Comparison of ENCODE assay signal across 11 cellular contexts in genomic region chr1:209405183-209405823, GRCh38.
A peak's percentile ranks its signal among the peaks of the same experiment; 100 is the strongest.
DNase-seq lines count a peak whose midpoint lies in the region; ATAC-seq and TF ChIP-seq lines count a peak whose summit lies in the region.
"Had no signal": no experiment of that assay in that cellular context is flagged by ENCODE, and none has a peak within 500 bp of the region (broad histone marks: within the 10 kb centered on the region; RNA-seq: fewer than 3 reads in every experiment).

No MANE protein-coding gene starts in this region.

- H3K9me3 ChIP-seq in HEK293 (ENCODE audit: control insufficient read depth, insufficient read depth, low read depth, low read length) (no peaks in the 10 kb centered on the region), SJSA1 (replicated peaks) (no peaks in the 10 kb centered on the region)

- CTCF ChIA-PET in HEK293 (lab: Yijun Ruan, JAX), result interaction anchor here (0.7 to 2.0 kb wide), 4 partner anchors 22 to 156 kb away, joined by 3 to 5 read pairs (median 4); no protein-coding TSS in a partner anchor

- no peak overlapping the region for H3K27ac ChIP-seq in HEK293 (ENCODE audit: extremely low read depth, low read depth, low read length)
- H3K27ac ChIP-seq in SJSA1, result peak overlapping the region; percentile 45

- no peaks in the 10 kb centered on the region for H3K27me3 ChIP-seq in SJSA1 (replicated peaks)

- H3K4me3 ChIP-seq in HEK293 (ENCODE audit: low read depth, low read length) (no peak overlapping the region; the same call in 1 of the 2 replicates), SJSA1 (no peak overlapping the region), skeletal muscle cell (ENCODE audit: low read depth, low read length) (no peak overlapping the region)

- H3K27me3 Mint-ChIP-seq in chondrocyte (ENCODE audit: low read depth), result no peaks in the 10 kb centered on the region

- peak in 1 of 2 experiments; percentile 24 for DNase-seq in SJSA1 (ENCODE audit: low read depth in 1 of 2, low spot score in 2 of 2)
- peak; percentile 10 for DNase-seq in fibroblast of gingiva (ENCODE audit: low read depth)
- peak; percentile 40 for DNase-seq in skeletal muscle cell (ENCODE audit: low read depth)
- DNase-seq in GM13977 (ENCODE audit: low spot score), result no peak
- no peak for DNase-seq in DMS53 (lab: John Stamatoyannopoulos, UW)
- no peak for DNase-seq in chondrocyte (ENCODE audit: low spot score)
- DNase-seq: NCI-H1092, NCI-H774 had no signal

- ATAC-seq in HG02884 (IDR thresholded peaks at IDR 0.05; ENCODE audit: unreplicated experiment), result no peak

- in situ Hi-C loops in GM13977 (cut with MboI; ENCODE audit: low pct_unique_long_range_greater_than_20kb, low sequenced_read_pairs, unreplicated experiment), result no loop called here

- H3K36me3 ChIP-seq in HEK293 (ENCODE audit: control insufficient read depth in 2 of 2, insufficient read depth in 1 of 2, low read length in 2 of 2), result no peaks in the 10 kb centered on the region
- H3K36me3 ChIP-seq in SJSA1, result no peaks in the 10 kb centered on the region

- H3K36me3 Mint-ChIP-seq in chondrocyte (ENCODE audit: low read depth), result no peaks in the 10 kb centered on the region

- H3K4me3 Mint-ChIP-seq in chondrocyte (ENCODE audit: unreplicated experiment), result no peak overlapping the region
- H3K4me3 Mint-ChIP-seq: stimulated activated naive CD8-positive, alpha-beta T cell treated with anti-CD3 and anti-CD28 coated beads, Interleukin-15, Interleukin-2, amounts not matched to agents 100 ng/mL and 50 ng/mL, for 24 hours had no signal

- no peaks in the 10 kb centered on the region for H3K9me3 Mint-ChIP-seq in chondrocyte (ENCODE audit: low read depth)
- H3K9me3 Mint-ChIP-seq: stimulated activated naive CD8-positive, alpha-beta T cell treated with anti-CD3 and anti-CD28 coated beads, Interleukin-15, Interleukin-2, amounts not matched to agents 100 ng/mL and 50 ng/mL, for 24 hours had no signal

- no peak overlapping the region for H3K27ac Mint-ChIP-seq in chondrocyte (ENCODE audit: unreplicated experiment)
- H3K27ac Mint-ChIP-seq: stimulated activated naive CD8-positive, alpha-beta T cell treated with anti-CD3 and anti-CD28 coated beads, Interleukin-15, Interleukin-2, amounts not matched to agents 100 ng/mL and 50 ng/mL, for 24 hours had no signal

- H3K4me1 Mint-ChIP-seq in chondrocyte (ENCODE audit: low read depth), result peaks cover 21% of the 10 kb centered on the region

- TF ChIP-seq CTCF in HEK293 (tag by site-specific recombination; IDR thresholded peaks at IDR 0.05), result no peak
- no peak for TF ChIP-seq CTCF in GM13977 (IDR thresholded peaks at IDR 0.05; ENCODE audit: extremely low read depth, insufficient read depth, missing control alignments)
- no peak for TF ChIP-seq CTCF in chondrocyte (IDR thresholded peaks at IDR 0.05)

- H3K4me1 ChIP-seq in HEK293 (ENCODE audit: control insufficient read depth, insufficient read depth, low read length) (0 out of 2 replicates have a peak, but pooled peaks cover 2% of the 10 kb centered on the region), SJSA1 (replicated peaks) (peaks cover 48% of the 10 kb centered on the region)

- POLR2A ChIA-PET in HEK293 (lab: Yijun Ruan, JAX), result no interaction called here

TF ChIP-seq in HEK293, 187 proteins besides CTCF, POLR2A, EP300 and RAD21:
- TF ChIP-seq RBAK (tag by site-specific recombination; IDR thresholded peaks at IDR 0.05), result no peak
- no peak for TF ChIP-seq ZNF26 (tag by site-specific recombination; IDR thresholded peaks at IDR 0.05)
- peak; percentile 67 for TF ChIP-seq PRDM10 (tag by site-specific recombination; IDR thresholded peaks at IDR 0.05)

Comparison
In these comparisons a context has a peak if more than half of its experiments do, and no peak if none do; other contexts are left out.
1. DNase-seq: peak in fibroblast of gingiva (single experiment) and skeletal muscle cell (single experiment); none in GM13977 (single experiment), DMS53 (single experiment) and chondrocyte (single experiment).